ENCODE assay signal across 1 cellular context in genomic region chr3:25582242-25582641, GRCh38.
TF ChIP-seq lines count a peak whose summit lies in the region.

No MANE protein-coding gene starts in this region.

TF ChIP-seq in WTC11, 78 proteins besides CTCF, POLR2A, EP300 and RAD21 (continued from another document):
- no peak for TF ChIP-seq ZNF396 (CRISPR knock-in tag; IDR thresholded peaks at IDR 0.05; ENCODE audit: borderline replicate concordance)
- no peak for TF ChIP-seq NR3C1 (CRISPR knock-in tag; conservative IDR thresholded peaks at IDR 0.05; ENCODE audit: low read depth)
- no peak for TF ChIP-seq STAT6 (CRISPR knock-in tag; conservative IDR thresholded peaks at IDR 0.05; ENCODE audit: low read depth)
- no peak for TF ChIP-seq USF2 (CRISPR knock-in tag; IDR thresholded peaks at IDR 0.05)
- TF ChIP-seq EMX1 (CRISPR knock-in tag; IDR thresholded peaks at IDR 0.05), result no peak
- no peak for TF ChIP-seq GABPB1 (CRISPR knock-in tag; IDR thresholded peaks at IDR 0.05)
- no peak for TF ChIP-seq PRDM15 (CRISPR knock-in tag; IDR thresholded peaks at IDR 0.05)
- TF ChIP-seq ZMAT4 (CRISPR knock-in tag; IDR thresholded peaks at IDR 0.05), result no peak
